ENCODE assay signal across 20 cellular contexts in genomic region chr10:120422459-120422858, GRCh38. TPM values are rescaled to one million over a fixed set of nuclear protein-coding genes. Genes with fewer than 3 reads are reported as not detected.
DNase-seq lines count a peak whose midpoint lies in the region; ATAC-seq, FAIRE-seq and TF ChIP-seq lines count a peak whose summit lies in the region.
"Had no signal": no experiment of that assay in that cellular context is flagged by ENCODE, and none has a peak within 500 bp of the region (broad histone marks: within the 10 kb centered on the region; RNA-seq: fewer than 3 reads in every experiment).

No MANE protein-coding gene starts in this region.

- H3K36me3 ChIP-seq in astrocyte (ENCODE audit: insufficient read depth, low read length) = no peaks in the 10 kb centered on the region
- H3K36me3 ChIP-seq: ovary, SJCRH30, uterus had no signal

- H3K27ac Mint-ChIP-seq in astrocyte (ENCODE audit: unreplicated experiment) = peak overlapping the region; percentile 99
- no peak overlapping the region for H3K27ac Mint-ChIP-seq in stimulated activated naive CD8-positive, alpha-beta T cell treated with anti-CD3 and anti-CD28 coated beads, Interleukin-15, amount 100 ng/mL, for 72 hours
- H3K27ac Mint-ChIP-seq in stimulated activated naive B cell treated with anti-CD40 and anti-IgM and Interleukin-4, amounts not matched to agents 10 μg/mL and 1 μg/mL and 100 μg/mL, for 72 hours = no peak overlapping the region
- H3K27ac Mint-ChIP-seq: H9, IgD-negative memory B cell had no signal

- no peaks in the 10 kb centered on the region for H3K79me2 ChIP-seq in astrocyte (ENCODE audit: insufficient read depth, low read length)

- in situ Hi-C loops in ACHN (cut with HindIII; ENCODE audit: low pct_ligation_motif_present, low pct_unique_long_range_greater_than_20kb, low sequenced_read_pairs) = no loop called here

- H3K4me2 ChIP-seq in astrocyte (ENCODE audit: low read length) = peak overlapping the region; percentile 75
- H3K4me2 ChIP-seq: A549 had no signal

- no peaks in the 10 kb centered on the region for H3K36me3 Mint-ChIP-seq in astrocyte (ENCODE audit: low read depth, unreplicated experiment)
- no peaks in the 10 kb centered on the region for H3K36me3 Mint-ChIP-seq in stimulated activated naive B cell treated with anti-CD40 and anti-IgM and Interleukin-4, amounts not matched to agents 10 μg/mL and 1 μg/mL and 100 μg/mL, for 72 hours
- H3K36me3 Mint-ChIP-seq: IgD-negative memory B cell had no signal

- H2AFZ ChIP-seq in astrocyte (ENCODE audit: low read depth, low read length) = no peak overlapping the region

- peak; percentile 71 for DNase-seq in ACHN
- DNase-seq in HPDE6-E6E7 (ENCODE audit: extremely low spot score) = peak; percentile 21
- DNase-seq in astrocyte (ENCODE audit: low read depth) = peak; percentile 97
- peak; percentile 95 for DNase-seq in iris pigment epithelial cell (ENCODE audit: low read depth)
- DNase-seq in stimulated activated naive CD8-positive, alpha-beta T cell treated with anti-CD3 and anti-CD28 coated beads, Interleukin-15, amount 100 ng/mL, for 72 hours = no peak
- no peak for DNase-seq in stimulated activated naive B cell treated with anti-CD40 and anti-IgM and Interleukin-4, amounts not matched to agents 10 μg/mL and 1 μg/mL and 100 μg/mL, for 72 hours
- DNase-seq: activated CD8-positive, alpha-beta memory T cell treated with anti-CD3 and anti-CD28 coated beads, Interleukin-2, amount 50 U/mL, for 4 hours; DMS79 treated with DMSO at 0.1 percent for 48 hours; dorsolateral prefrontal cortex; H9; NCI-H1694; NCI-H748 treated with DMSO at 0.1 percent for 48 hours; ovary; uterus had no signal

- H3K4me1 Mint-ChIP-seq in astrocyte (ENCODE audit: low read depth, unreplicated experiment) = peaks cover 40% of the 10 kb centered on the region
- no peaks in the 10 kb centered on the region for H3K4me1 Mint-ChIP-seq in stimulated activated naive CD8-positive, alpha-beta T cell treated with anti-CD3 and anti-CD28 coated beads, Interleukin-15, amount 100 ng/mL, for 72 hours
- H3K4me1 Mint-ChIP-seq in stimulated activated naive B cell treated with anti-CD40 and anti-IgM and Interleukin-4, amounts not matched to agents 10 μg/mL and 1 μg/mL and 100 μg/mL, for 72 hours = no peaks in the 10 kb centered on the region

- no peaks in the 10 kb centered on the region for H3K27me3 ChIP-seq in astrocyte (ENCODE audit: insufficient read depth, low read length)
- H3K27me3 ChIP-seq: ovary, uterus had no signal

- H3K9ac ChIP-seq in astrocyte (ENCODE audit: low read length) = peak overlapping the region; percentile 73

- no peaks in the 10 kb centered on the region for H4K20me1 ChIP-seq in astrocyte (ENCODE audit: insufficient read depth, low read length)

- no peak for ATAC-seq in GM21515 (IDR thresholded peaks at IDR 0.05; ENCODE audit: unreplicated experiment)
- ATAC-seq in stimulated activated naive CD8-positive, alpha-beta T cell treated with anti-CD3 and anti-CD28 coated beads, Interleukin-15, amount 100 ng/mL, for 72 hours = no peak
- ATAC-seq in stimulated activated naive B cell treated with anti-CD40 and anti-IgM and Interleukin-4, amounts not matched to agents 10 μg/mL and 1 μg/mL and 100 μg/mL, for 72 hours (replicated peaks) = no peak
- ATAC-seq in HG02763 (IDR thresholded peaks at IDR 0.05; ENCODE audit: unreplicated experiment) = no peak

- peak; percentile 100 for FAIRE-seq in astrocyte (lab: Jason Lieb, UNC)
- FAIRE-seq: A549 had no signal

- no peaks in the 10 kb centered on the region for H3K27me3 Mint-ChIP-seq in astrocyte (ENCODE audit: low read depth, unreplicated experiment)
- no peaks in the 10 kb centered on the region for H3K27me3 Mint-ChIP-seq in stimulated activated naive CD8-positive, alpha-beta T cell treated with anti-CD3 and anti-CD28 coated beads, Interleukin-15, amount 100 ng/mL, for 72 hours
- peaks cover 4 to 10% of the 10 kb centered on the region in 2 donors for H3K27me3 Mint-ChIP-seq in stimulated activated naive B cell treated with anti-CD40 and anti-IgM and Interleukin-4, amounts not matched to agents 10 μg/mL and 1 μg/mL and 100 μg/mL, for 72 hours

- H3K4me1 ChIP-seq in astrocyte (ENCODE audit: insufficient read depth, low read length) = peaks cover 33% of the 10 kb centered on the region
- H3K4me1 ChIP-seq: A549, SJCRH30, uterus had no signal

- peak overlapping the region; percentile 97 for H3K27ac ChIP-seq in astrocyte (ENCODE audit: low read depth, low read length)
- H3K27ac ChIP-seq: A549, dorsolateral prefrontal cortex, ovary, SJCRH30, uterus had no signal

- peak overlapping the region; percentile 7 for H3K4me3 ChIP-seq in astrocyte (ENCODE audit: insufficient read depth, low read depth, low read length)
- H3K4me3 ChIP-seq: A549, dorsolateral prefrontal cortex, lung, ovary, SJCRH30, uterus had no signal

- no peak for TF ChIP-seq CTCF in astrocyte (IDR thresholded peaks at IDR 0.05; ENCODE audit: insufficient read depth, low read depth, low read length)

- no peaks in the 10 kb centered on the region for H3K9me3 ChIP-seq in astrocyte (ENCODE audit: insufficient read depth, low read depth, low read length)
- H3K9me3 ChIP-seq: A549, ovary, SJCRH30, uterus had no signal

- H3K9me3 Mint-ChIP-seq in astrocyte (ENCODE audit: unreplicated experiment) = peaks cover 2% of the 10 kb centered on the region
- no peaks in the 10 kb centered on the region for H3K9me3 Mint-ChIP-seq in stimulated activated naive CD8-positive, alpha-beta T cell treated with anti-CD3 and anti-CD28 coated beads, Interleukin-15, amount 100 ng/mL, for 72 hours
- peaks cover 0 to 2% of the 10 kb centered on the region in 2 donors for H3K9me3 Mint-ChIP-seq in stimulated activated naive B cell treated with anti-CD40 and anti-IgM and Interleukin-4, amounts not matched to agents 10 μg/mL and 1 μg/mL and 100 μg/mL, for 72 hours
- H3K9me3 Mint-ChIP-seq: H9 had no signal

- peak overlapping the region; percentile 47 for H3K4me3 Mint-ChIP-seq in astrocyte (ENCODE audit: unreplicated experiment)
- no peak overlapping the region for H3K4me3 Mint-ChIP-seq in stimulated activated naive CD8-positive, alpha-beta T cell treated with anti-CD3 and anti-CD28 coated beads, Interleukin-15, amount 100 ng/mL, for 72 hours
- H3K4me3 Mint-ChIP-seq in stimulated activated naive B cell treated with anti-CD40 and anti-IgM and Interleukin-4, amounts not matched to agents 10 μg/mL and 1 μg/mL and 100 μg/mL, for 72 hours = no peak overlapping the region
- H3K4me3 Mint-ChIP-seq: H9 had no signal

RNA-seq across cellular contexts. Expression of gene PLPP4, which starts 34.6 kb away (rescaled TPM):
- total RNA-seq in astrocyte = 44.1 and 45.1 TPM in 2 replicates
- total RNA-seq: H9 had no signal

Comparison
In these comparisons a context has a peak if more than half of its experiments do, and no peak if none do; other contexts are left out.
1. DNase-seq: peak in ACHN (single experiment), HPDE6-E6E7 (single experiment), astrocyte (single experiment) and iris pigment epithelial cell (single experiment); none in stimulated activated naive CD8-positive, alpha-beta T cell treated with anti-CD3 and anti-CD28 coated beads, Interleukin-15, amount 100 ng/mL, for 72 hours (0 of 2) and stimulated activated naive B cell treated with anti-CD40 and anti-IgM and Interleukin-4, amounts not matched to agents 10 μg/mL and 1 μg/mL and 100 μg/mL, for 72 hours (single experiment).